In the genomic region with DNA sequence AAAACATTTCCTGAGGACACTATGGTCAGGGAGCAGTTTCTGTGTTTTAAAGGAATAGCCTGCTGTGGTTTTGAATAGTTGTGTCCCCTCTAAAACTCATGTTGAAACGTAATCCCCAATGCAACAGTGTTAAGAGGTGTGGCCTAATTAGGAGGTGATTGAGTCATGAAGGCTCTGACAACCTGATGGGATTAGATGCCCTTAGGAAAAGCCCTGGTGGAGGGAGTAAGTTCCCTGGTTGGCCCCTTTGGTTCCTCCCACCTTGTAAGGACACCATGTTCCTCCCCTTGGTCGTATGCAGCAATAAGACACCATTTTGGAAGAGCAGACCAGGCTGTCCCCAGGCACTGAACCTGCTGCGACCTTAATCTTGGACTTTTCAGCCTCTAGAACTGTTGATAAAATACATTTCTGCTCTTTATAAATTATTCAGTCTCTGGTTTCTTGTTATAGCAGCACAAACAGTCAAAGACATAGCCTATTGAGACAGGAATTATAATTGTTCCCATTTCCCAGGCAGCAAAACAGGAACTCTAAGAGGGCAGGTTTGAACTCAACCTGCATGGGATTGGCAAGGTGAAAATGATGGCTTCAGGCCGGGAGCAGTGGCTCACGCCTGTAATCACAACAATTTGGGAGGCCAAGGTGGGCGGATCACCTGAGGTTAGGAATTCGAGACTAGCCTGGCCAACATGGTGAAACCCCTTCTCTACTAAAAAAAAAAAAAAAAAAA, we compare ENCODE assay signal across 18 cellular contexts. TPM values are rescaled to one million over a fixed set of nuclear protein-coding genes. Genes with fewer than 3 reads are reported as not detected.
DNase-seq lines count a peak whose midpoint lies in the region; ATAC-seq and TF ChIP-seq lines count a peak whose summit lies in the region.
"Had no signal": no experiment of that assay in that cellular context is flagged by ENCODE, and none has a peak within 500 bp of the region (broad histone marks: within the 10 kb centered on the region; RNA-seq: fewer than 3 reads in every experiment).

No MANE protein-coding gene starts in this region.

- TF ChIP-seq CTCF in chondrocyte (IDR thresholded peaks at IDR 0.05) = no peak
- no peak for TF ChIP-seq CTCF in retinal pigment epithelial cell (conservative IDR thresholded peaks at IDR 0.05; ENCODE audit: low read depth, low read length)

- no peaks in the 10 kb centered on the region for H3K36me3 Mint-ChIP-seq in chondrocyte (ENCODE audit: low read depth)
- H3K36me3 Mint-ChIP-seq: CD4-positive, CD25-positive, alpha-beta regulatory T cell had no signal

- H3K27me3 Mint-ChIP-seq in chondrocyte (ENCODE audit: low read depth) = no peaks in the 10 kb centered on the region
- H3K27me3 Mint-ChIP-seq: CD4-positive, CD25-positive, alpha-beta regulatory T cell; effector memory CD8-positive, alpha-beta T cell; progenitor cell of endocrine pancreas had no signal

- H3K4me1 Mint-ChIP-seq in chondrocyte (ENCODE audit: low read depth) = peaks cover 67% of the 10 kb centered on the region

- H3K4me3 ChIP-seq in retinal pigment epithelial cell (ENCODE audit: low read length) = no peak overlapping the region
- H3K4me3 ChIP-seq: gastroesophageal sphincter, SK-N-MC, upper lobe of left lung had no signal

- H3K4me3 Mint-ChIP-seq in chondrocyte (ENCODE audit: unreplicated experiment) = no peak overlapping the region
- H3K4me3 Mint-ChIP-seq: CD4-positive, CD25-positive, alpha-beta regulatory T cell; effector memory CD8-positive, alpha-beta T cell had no signal

- peak overlapping the region; percentile 58 for H3K27ac Mint-ChIP-seq in chondrocyte (ENCODE audit: unreplicated experiment)
- H3K27ac Mint-ChIP-seq: CD4-positive, CD25-positive, alpha-beta regulatory T cell; effector memory CD8-positive, alpha-beta T cell; progenitor cell of endocrine pancreas had no signal

- no peak for ATAC-seq in GM18517 (IDR thresholded peaks at IDR 0.05; ENCODE audit: unreplicated experiment)
- ATAC-seq: effector memory CD8-positive, alpha-beta T cell; gastroesophageal sphincter had no signal

- H3K9me3 Mint-ChIP-seq in chondrocyte (ENCODE audit: low read depth) = peaks cover 3% of the 10 kb centered on the region

- peak; percentile 81 for DNase-seq in Daoy (ENCODE audit: low read depth)
- peak; percentile 89 for DNase-seq in M059J (ENCODE audit: low read depth)
- DNase-seq in chondrocyte (ENCODE audit: low spot score) = no peak
- peak; percentile 93 for DNase-seq in retinal pigment epithelial cell (ENCODE audit: low read depth)
- DNase-seq in activated CD4-positive, alpha-beta T cell treated with anti-CD3 and anti-CD28 coated beads for 1 hour = no peak
- no peak for DNase-seq in SIG-M5 (lab: John Stamatoyannopoulos, UW)
- DNase-seq: activated naive CD4-positive, alpha-beta T cell; CD4-positive, CD25-positive, alpha-beta regulatory T cell; effector memory CD8-positive, alpha-beta T cell; GDM1; NCI-H187 treated with DMSO at 0.1 percent for 48 hours; NCI-H526; stimulated activated CD8-positive, alpha-beta memory T cell treated with anti-CD3 and anti-CD28 coated beads, Interleukin-4, amount 100 ng/mL, for 48 hours; upper lobe of left lung had no signal

RNA-seq across cellular contexts. Expression of a gene that starts 20.5 kb away (rescaled TPM):
- total RNA-seq in Daoy (2014; rRNA removed; shearing (Covaris generic)) = 58.3 and 58.4 TPM in 2 replicates
- 75.0 and 115 TPM in 2 replicates for total RNA-seq in M059J (2014; rRNA removed; shearing (Covaris generic))
- total RNA-seq in chondrocyte = 320 to 433 TPM (median 426 TPM) in 3 replicates

Comparison
In these comparisons a context has a peak if more than half of its experiments do, and no peak if none do; other contexts are left out.
1. DNase-seq: peak in Daoy (single experiment), M059J (single experiment) and retinal pigment epithelial cell (single experiment); none in chondrocyte (single experiment), activated CD4-positive, alpha-beta T cell treated with anti-CD3 and anti-CD28 coated beads for 1 hour (single experiment) and SIG-M5 (single experiment).